19 cellular contexts compared by ENCODE assay signal in the genomic region with DNA sequence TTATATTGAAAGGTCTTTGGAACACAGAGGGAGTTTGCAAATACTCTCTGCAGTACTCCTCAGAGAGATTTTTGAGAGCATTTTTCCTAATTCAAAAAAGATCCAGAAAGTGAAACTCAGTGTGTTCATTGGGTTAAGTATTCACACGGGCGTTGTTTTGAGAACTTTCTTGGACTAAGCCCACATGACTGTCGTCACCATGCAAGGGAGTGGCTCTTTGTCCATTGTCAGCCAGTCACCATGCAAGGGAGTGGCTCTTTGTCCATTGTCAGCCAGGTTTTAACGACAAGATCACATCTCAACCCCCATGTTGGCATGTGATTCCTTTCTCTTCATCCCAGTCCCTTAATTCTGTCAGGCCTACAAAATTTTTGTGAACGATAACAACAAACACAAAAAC.
DNase-seq lines count a peak whose midpoint lies in the region; ATAC-seq, FAIRE-seq and TF ChIP-seq lines count a peak whose summit lies in the region.
"Had no signal": no experiment of that assay in that cellular context is flagged by ENCODE, and none has a peak within 500 bp of the region (broad histone marks: within the 10 kb centered on the region; RNA-seq: fewer than 3 reads in every experiment).

No MANE protein-coding gene starts in this region.

- peaks cover 2 to 6% of the 10 kb centered on the region in 2 experiments; a peak in 3 of 4 replicates for H3K4me1 Mint-ChIP-seq in H9
- peaks cover 4% of the 10 kb centered on the region for H3K4me1 Mint-ChIP-seq in activated T-helper 1 cell treated with anti-CD3 and anti-CD28 coated beads, Interleukin-12 subunit alpha, Interleukin-12 subunit beta, Interleukin-2, Interleukin-4 antibody, amounts not matched to agents 30 ng/mL and 10 ng/mL and 1 ng/mL, durations not matched to agents 14 hours and 24 hours and 36 hours (ENCODE audit: low read depth)

- H3K36me3 ChIP-seq in K562 (ENCODE audit: control insufficient read depth, insufficient read depth, low read length) = no peaks in the 10 kb centered on the region
- H3K36me3 ChIP-seq in left ventricle myocardium inferior = no peaks in the 10 kb centered on the region
- H3K36me3 ChIP-seq in smooth muscle cell (ENCODE audit: low read depth) = no peaks in the 10 kb centered on the region

- CTCF ChIA-PET in K562 (lab: Yijun Ruan, JAX; ENCODE audit: low intra/inter-chr PET ratio) = no interaction called here

- no peak for TF ChIP-seq POLR2A in K562 (conservative IDR thresholded peaks at IDR 0.05)

- H3K9me3 Mint-ChIP-seq in H9 = peaks cover 18 to 23% of the 10 kb centered on the region in 2 experiments
- H3K9me3 Mint-ChIP-seq in activated T-helper 1 cell treated with anti-CD3 and anti-CD28 coated beads, Interleukin-12 subunit alpha, Interleukin-12 subunit beta, Interleukin-2, Interleukin-4 antibody, amounts not matched to agents 30 ng/mL and 10 ng/mL and 1 ng/mL, durations not matched to agents 14 hours and 24 hours and 36 hours = no peaks in the 10 kb centered on the region
- H3K9me3 Mint-ChIP-seq: activated CD4-positive, alpha-beta T cell treated with anti-CD3 and anti-CD28 coated beads, Interleukin-2, amount 10 ng/mL, durations not matched to agents 7 days and 5 days; activated naive CD8-positive, alpha-beta T cell treated with anti-CD3 and anti-CD28 coated beads, Interleukin-2, amount 10 ng/mL, durations not matched to agents 7 days and 5 days; activated T-cell treated with anti-CD3 and anti-CD28 coated beads, Interleukin-2, amount 50 U/mL, for 24 hours; memory B cell; stimulated activated memory B cell treated with anti-CD40 and anti-IgM and Interleukin-4, amounts not matched to agents 10 μg/mL and 1 μg/mL and 100 μg/mL, for 72 hours had no signal

- H3K79me1 ChIP-seq in H9 (ENCODE audit: insufficient read depth, low read depth, low read length, poor library complexity, severe bottlenecking) = no peaks in the 10 kb centered on the region

- H2BK120ac ChIP-seq in H9 (ENCODE audit: low read depth, low read length, poor library complexity, severe bottlenecking) = no peak overlapping the region

- no peak overlapping the region for H3T11ph ChIP-seq in H9 (ENCODE audit: low read length)

- H3K18ac ChIP-seq in H9 (ENCODE audit: insufficient read length, low read depth, low read length) = no peak overlapping the region

- no peak overlapping the region for H4K91ac ChIP-seq in H9 (ENCODE audit: insufficient read length, low read depth, low read length)

- DNase-seq in GM04504 (ENCODE audit: low read depth) (peak; percentile 51), K562 (ENCODE audit: extremely low read depth in 1 of 4, low spot score in 3 of 4) (peak in 1 of 4 experiments; percentile 2), left ventricle myocardium inferior (no peak), smooth muscle cell (lab: John Stamatoyannopoulos, UW; ENCODE audit: unreplicated experiment) (no peak), H9 (no peak), GDM1 (lab: John Stamatoyannopoulos, UW) (no peak)
- no peak for DNase-seq in activated T-helper 1 cell treated with anti-CD3 and anti-CD28 coated beads, Interleukin-12 subunit alpha, Interleukin-12 subunit beta, Interleukin-2, Interleukin-4 antibody, amounts not matched to agents 30 ng/mL and 10 ng/mL and 1 ng/mL, durations not matched to agents 14 hours and 24 hours and 36 hours (ENCODE audit: low spot score)
- DNase-seq: activated CD4-positive, alpha-beta T cell treated with anti-CD3 and anti-CD28 coated beads, Interleukin-2, amount 10 ng/mL, durations not matched to agents 7 days and 5 days; activated naive CD8-positive, alpha-beta T cell treated with anti-CD3 and anti-CD28 coated beads, Interleukin-2, amount 10 ng/mL, durations not matched to agents 7 days and 5 days; activated T-cell treated with anti-CD3 and anti-CD28 coated beads, Interleukin-2, amount 50 U/mL, for 24 hours; cerebellar nuclear complex; KBM-7; NCI-H1105 treated with DMSO at 0.1 percent for 48 hours had no signal

- no peak overlapping the region for H4K5ac ChIP-seq in H9 (ENCODE audit: insufficient read length, low read depth, low read length)

- peaks cover 5% of the 10 kb centered on the region for H3F3A ChIP-seq in smooth muscle cell (ENCODE audit: low read depth)

- no peaks in the 10 kb centered on the region for H3K79me2 ChIP-seq in K562 (ENCODE audit: control insufficient read depth, insufficient read depth, low read length)
- no peaks in the 10 kb centered on the region for H3K79me2 ChIP-seq in smooth muscle cell (ENCODE audit: low read depth)
- no peaks in the 10 kb centered on the region for H3K79me2 ChIP-seq in H9 (ENCODE audit: insufficient read depth, low read length)

- H3K4me3 ChIP-seq in K562 (no peak overlapping the region), left ventricle myocardium inferior (no peak overlapping the region), smooth muscle cell (no peak overlapping the region)

- H3K4me3 Mint-ChIP-seq in H9 = no peak overlapping the region
- H3K4me3 Mint-ChIP-seq in activated T-helper 1 cell treated with anti-CD3 and anti-CD28 coated beads, Interleukin-12 subunit alpha, Interleukin-12 subunit beta, Interleukin-2, Interleukin-4 antibody, amounts not matched to agents 30 ng/mL and 10 ng/mL and 1 ng/mL, durations not matched to agents 14 hours and 24 hours and 36 hours = no peak overlapping the region
- H3K4me3 Mint-ChIP-seq: activated CD4-positive, alpha-beta T cell treated with anti-CD3 and anti-CD28 coated beads, Interleukin-2, amount 10 ng/mL, durations not matched to agents 7 days and 5 days; activated naive CD8-positive, alpha-beta T cell treated with anti-CD3 and anti-CD28 coated beads, Interleukin-2, amount 10 ng/mL, durations not matched to agents 7 days and 5 days; activated T-cell treated with anti-CD3 and anti-CD28 coated beads, Interleukin-2, amount 50 U/mL, for 24 hours; memory B cell; stimulated activated memory B cell treated with anti-CD40 and anti-IgM and Interleukin-4, amounts not matched to agents 10 μg/mL and 1 μg/mL and 100 μg/mL, for 72 hours had no signal

- H3K9me1 ChIP-seq in K562 (ENCODE audit: control insufficient read depth, insufficient read depth, low read length) = no peaks in the 10 kb centered on the region

- in situ Hi-C loops in K562 (cut with MboI) = loop anchor here (5.0 kb wide), 1 partner anchor 211 kb away; no protein-coding TSS in a partner anchor

- H4K8ac ChIP-seq in H9 (replicated peaks; ENCODE audit: insufficient read length, low read depth, low read length) = no peak overlapping the region

- H3K4me2 ChIP-seq in K562 (ENCODE audit: insufficient read depth, low read length) (no peak overlapping the region), smooth muscle cell (no peak overlapping the region), H9 (ENCODE audit: insufficient read depth, insufficient read length, low read length) (no peak overlapping the region)

- H4K20me1 ChIP-seq in K562 (replicated peaks; ENCODE audit: control insufficient read depth, insufficient read depth, low read length) (no peaks in the 10 kb centered on the region), smooth muscle cell (ENCODE audit: low read depth) (no peaks in the 10 kb centered on the region), H9 (ENCODE audit: control insufficient read depth, insufficient read depth, insufficient read length) (no peaks in the 10 kb centered on the region)

- no TSS peak for BruUV-seq in K562 (replicated peaks; lab: Mats Ljungman, UMichigan)

- H3K4ac ChIP-seq in H9 (ENCODE audit: low read depth, low read length) = no peak overlapping the region

- H3K27ac Mint-ChIP-seq in H9 = no peak overlapping the region
- no peak overlapping the region for H3K27ac Mint-ChIP-seq in activated T-helper 1 cell treated with anti-CD3 and anti-CD28 coated beads, Interleukin-12 subunit alpha, Interleukin-12 subunit beta, Interleukin-2, Interleukin-4 antibody, amounts not matched to agents 30 ng/mL and 10 ng/mL and 1 ng/mL, durations not matched to agents 14 hours and 24 hours and 36 hours
- H3K27ac Mint-ChIP-seq: activated CD4-positive, alpha-beta T cell treated with anti-CD3 and anti-CD28 coated beads, Interleukin-2, amount 10 ng/mL, durations not matched to agents 7 days and 5 days; activated naive CD8-positive, alpha-beta T cell treated with anti-CD3 and anti-CD28 coated beads, Interleukin-2, amount 10 ng/mL, durations not matched to agents 7 days and 5 days; activated T-cell treated with anti-CD3 and anti-CD28 coated beads, Interleukin-2, amount 50 U/mL, for 24 hours; memory B cell; stimulated activated memory B cell treated with anti-CD40 and anti-IgM and Interleukin-4, amounts not matched to agents 10 μg/mL and 1 μg/mL and 100 μg/mL, for 72 hours had no signal

- H3K27ac ChIP-seq in K562 (ENCODE audit: extremely low read depth, low read depth, low read length) = no peak overlapping the region
- peak overlapping the region; percentile 24 for H3K27ac ChIP-seq in left ventricle myocardium inferior (replicated peaks)
- H3K27ac ChIP-seq in smooth muscle cell (ENCODE audit: low read depth) = peak overlapping the region; percentile 22
- H3K27ac ChIP-seq in H9 (ENCODE audit: insufficient read length, low read depth, low read length) = no peak overlapping the region
- H3K27ac ChIP-seq: C4-2B had no signal

- no peak for TF ChIP-seq EP300 in K562 (IDR thresholded peaks at IDR 0.05; ENCODE audit: low read length)

- no peak overlapping the region for H3K56ac ChIP-seq in H9 (ENCODE audit: insufficient read length, low read depth, low read length)

- H3K4me1 ChIP-seq in K562 (replicated peaks in 1 of 2; ENCODE audit: control insufficient read depth in 2 of 2, insufficient read depth in 2 of 2, low read length in 2 of 2) (no peaks in the 10 kb centered on the region), left ventricle myocardium inferior (peaks cover 6% of the 10 kb centered on the region), smooth muscle cell (ENCODE audit: low read depth) (no peaks in the 10 kb centered on the region), H9 (ENCODE audit: insufficient read depth, low read length) (no peaks in the 10 kb centered on the region; the same call in 1 of the 2 replicates)

- no peak for FAIRE-seq in K562 (lab: Jason Lieb, UNC)
- FAIRE-seq: GM12891, TTC549 had no signal

- H3K27me3 ChIP-seq in K562 (ENCODE audit: control insufficient read depth in 2 of 2, insufficient read depth in 2 of 2, low read length in 2 of 2) = peaks cover 5 to 61% of the 10 kb centered on the region in 2 experiments; a peak in 3 of 5 replicates
- peaks cover 6% of the 10 kb centered on the region for H3K27me3 ChIP-seq in left ventricle myocardium inferior (ENCODE audit: low read depth)
- no peaks in the 10 kb centered on the region for H3K27me3 ChIP-seq in smooth muscle cell (ENCODE audit: low read depth)
- no peaks in the 10 kb centered on the region for H3K27me3 ChIP-seq in H9 (ENCODE audit: insufficient read depth, low read length)

- H3K27me3 Mint-ChIP-seq in H9 (ENCODE audit: low read depth) = peaks cover 1% of the 10 kb centered on the region; the same call in 1 of the 2 replicates
- peaks cover 5% of the 10 kb centered on the region for H3K27me3 Mint-ChIP-seq in activated T-helper 1 cell treated with anti-CD3 and anti-CD28 coated beads, Interleukin-12 subunit alpha, Interleukin-12 subunit beta, Interleukin-2, Interleukin-4 antibody, amounts not matched to agents 30 ng/mL and 10 ng/mL and 1 ng/mL, durations not matched to agents 14 hours and 24 hours and 36 hours (ENCODE audit: insufficient read depth)
- H3K27me3 Mint-ChIP-seq: activated CD4-positive, alpha-beta T cell treated with anti-CD3 and anti-CD28 coated beads, Interleukin-2, amount 10 ng/mL, durations not matched to agents 7 days and 5 days had no signal

- TF ChIP-seq CTCF in K562 (IDR thresholded peaks at IDR 0.05 in 2 of 3, conservative IDR thresholded peaks at IDR 0.05 in 1 of 3; ENCODE audit: insufficient read depth in 2 of 3, low read depth in 1 of 3, low read length in 3 of 3) = no peak
- no peak for TF ChIP-seq CTCF in left ventricle myocardium inferior (IDR thresholded peaks at IDR 0.05; ENCODE audit: borderline replicate concordance)
- TF ChIP-seq CTCF in smooth muscle cell (IDR thresholded peaks at IDR 0.05; ENCODE audit: borderline replicate concordance, insufficient read depth, poor library complexity, severe bottlenecking) = no peak
- no peak for TF ChIP-seq CTCF in H9 (conservative IDR thresholded peaks at IDR 0.05)

- H3K9me3 ChIP-seq in K562 (replicated peaks; ENCODE audit: control insufficient read depth, insufficient read depth, low read depth, low read length) = no peaks in the 10 kb centered on the region
- no peaks in the 10 kb centered on the region for H3K9me3 ChIP-seq in left ventricle myocardium inferior (replicated peaks)
- no peaks in the 10 kb centered on the region for H3K9me3 ChIP-seq in smooth muscle cell (replicated peaks; ENCODE audit: low read depth)
- no peaks in the 10 kb centered on the region for H3K9me3 ChIP-seq in H9 (ENCODE audit: control insufficient read depth, low read depth, low read length)

- POLR2A ChIA-PET in K562 (lab: Yijun Ruan, JAX) = no interaction called here

- no peak overlapping the region for H2AK5ac ChIP-seq in H9 (ENCODE audit: insufficient read length, low read length)

- 2% methylated on average over 5 of the region's 5 CpGs for WGBS in K562 (ENCODE audit: insufficient coverage, low coverage, missing lambda C conversion rate)
- 89% methylated on average over 5 of the region's 5 CpGs for WGBS in smooth muscle cell (ENCODE audit: low lambda C conversion rate)
- no CpG with 5 or more reads among the region's 5 CpGs for WGBS in H9 (ENCODE audit: extremely low coverage, insufficient read length, low lambda C conversion rate)

- H3K14ac ChIP-seq in H9 (ENCODE audit: insufficient read depth, low read length) = no peak overlapping the region

- H2AFZ ChIP-seq in K562 (ENCODE audit: low read depth, low read length) (no peak overlapping the region), smooth muscle cell (ENCODE audit: low read depth) (no peak overlapping the region), H9 (ENCODE audit: low read length) (no peak overlapping the region)

- TF ChIP-seq RAD21 in K562 (CRISPR knock-in tag; conservative IDR thresholded peaks at IDR 0.05 in 1 of 2, IDR thresholded peaks at IDR 0.05 in 1 of 2) = no peak

- no peak overlapping the region for H2BK20ac ChIP-seq in H9 (ENCODE audit: low read depth, low read length, poor library complexity, severe bottlenecking)

- ATAC-seq in K562 = no peak; the same call in 2 of the 3 replicates
- ATAC-seq in HG03039 (IDR thresholded peaks at IDR 0.05; ENCODE audit: unreplicated experiment) = no peak
- ATAC-seq: stimulated activated memory B cell treated with anti-CD40 and anti-IgM and Interleukin-4, amounts not matched to agents 10 μg/mL and 1 μg/mL and 100 μg/mL, for 72 hours had no signal

- no peak overlapping the region for H3K23ac ChIP-seq in H9 (ENCODE audit: insufficient read length, low read depth, low read length)

- H3K9ac ChIP-seq in K562 (ENCODE audit: insufficient read depth in 1 of 2, low read depth in 2 of 2, low read length in 2 of 2) (no peak overlapping the region), smooth muscle cell (ENCODE audit: low read depth) (no peak overlapping the region), H9 (ENCODE audit: extremely low read depth, insufficient read length, low read length) (no peak overlapping the region)

- H2BK15ac ChIP-seq in H9 (ENCODE audit: low read depth, low read length) = no peak overlapping the region

- H3K23me2 ChIP-seq in H9 (ENCODE audit: insufficient read length, low read depth, low read length, poor library complexity, severe bottlenecking) = no peaks in the 10 kb centered on the region

- peaks cover 10 to 19% (median 11%) of the 10 kb centered on the region in 3 experiments; a peak in 5 of 7 replicates for H3K36me3 Mint-ChIP-seq in H9 (ENCODE audit: insufficient read depth in 1 of 3, low read depth in 3 of 3)
- H3K36me3 Mint-ChIP-seq in activated T-helper 1 cell treated with anti-CD3 and anti-CD28 coated beads, Interleukin-12 subunit alpha, Interleukin-12 subunit beta, Interleukin-2, Interleukin-4 antibody, amounts not matched to agents 30 ng/mL and 10 ng/mL and 1 ng/mL, durations not matched to agents 14 hours and 24 hours and 36 hours (ENCODE audit: low read depth) = no peaks in the 10 kb centered on the region
- H3K36me3 Mint-ChIP-seq: activated naive CD8-positive, alpha-beta T cell treated with anti-CD3 and anti-CD28 coated beads, Interleukin-2, amount 10 ng/mL, durations not matched to agents 7 days and 5 days; memory B cell; stimulated activated memory B cell treated with anti-CD40 and anti-IgM and Interleukin-4, amounts not matched to agents 10 μg/mL and 1 μg/mL and 100 μg/mL, for 72 hours had no signal

- H2BK5ac ChIP-seq in H9 (ENCODE audit: insufficient read length, low read length) = no peak overlapping the region

- intact Hi-C loops in K562 (cut with micrococcal nuclease) (no loop called here), left ventricle myocardium inferior (cut with micrococcal nuclease) (no loop called here)
- intact Hi-C loops in activated T-helper 1 cell treated with anti-CD3 and anti-CD28 coated beads, Interleukin-12 subunit alpha, Interleukin-12 subunit beta, Interleukin-2, Interleukin-4 antibody, amounts not matched to agents 30 ng/mL and 10 ng/mL and 1 ng/mL, durations not matched to agents 14 hours and 24 hours and 36 hours (cut with micrococcal nuclease) = no loop called here

- H2BK12ac ChIP-seq in H9 (ENCODE audit: insufficient read length, low read depth, low read length) = no peak overlapping the region

Comparison
In these comparisons a context has a peak if more than half of its experiments do, and no peak if none do; other contexts are left out.
1. H3K27ac ChIP-seq: peak in left ventricle myocardium inferior (single experiment) and smooth muscle cell (single experiment); none in K562 (single experiment) and H9 (single experiment).